ENCODE assay signal across 33 cellular contexts in the genomic region with DNA sequence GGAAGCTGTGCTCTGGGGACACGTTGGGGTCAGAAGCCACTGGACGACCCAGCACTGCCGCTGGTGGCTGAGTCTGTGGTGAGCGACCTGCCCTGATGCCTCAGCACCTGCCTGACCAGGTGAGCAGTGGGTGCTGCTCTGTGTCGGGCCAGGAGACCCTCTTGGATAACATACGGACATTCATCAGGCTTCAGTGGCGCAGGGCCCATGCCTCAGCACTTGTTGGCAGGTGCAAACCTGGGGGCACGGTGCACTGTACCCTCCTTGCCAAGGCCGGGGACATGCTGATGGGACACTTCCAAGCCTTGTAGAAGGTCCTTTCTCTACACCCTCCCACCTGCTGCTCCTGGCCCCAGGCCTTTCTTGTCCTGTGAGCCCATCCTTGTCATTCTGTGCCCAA. TPM values are rescaled to one million over a fixed set of nuclear protein-coding genes. Genes with fewer than 3 reads are reported as not detected.
"Had no signal": no experiment of that assay in that cellular context is flagged by ENCODE, and none has a peak within 500 bp of the region (broad histone marks: within the 10 kb centered on the region; RNA-seq: fewer than 3 reads in every experiment).

No MANE protein-coding gene starts in this region.

- H3K36me3 Mint-ChIP-seq: activated CD4-positive, alpha-beta memory T cell treated with anti-CD3 and anti-CD28 coated beads for 36 hours; activated naive CD4-positive, alpha-beta T cell treated with anti-CD3 and anti-CD28 coated beads, Interleukin-2, amount 50 U/mL, for 72 hours had no signal

- ATAC-seq: activated naive CD4-positive, alpha-beta T cell treated with anti-CD3 and anti-CD28 coated beads, Interleukin-2, amount 50 U/mL, for 72 hours; activated T-cell treated with anti-CD3 and anti-CD28 coated beads, Interleukin-2, amount 50 U/mL, for 4 hours; PC-3 had no signal

- H3K27ac ChIP-seq: adrenal gland, Peyer's patch, VCaP had no signal

- H3K4me3 Mint-ChIP-seq: activated B cell treated with CpG ODN at 0.5 μM for 24 hours; activated CD4-positive, alpha-beta memory T cell treated with anti-CD3 and anti-CD28 coated beads for 36 hours; activated naive CD4-positive, alpha-beta T cell treated with anti-CD3 and anti-CD28 coated beads for 36 hours; activated T-cell treated with anti-CD3 and anti-CD28 coated beads, Interleukin-2, amount 50 U/mL, for 4 hours; activated T-helper 1 cell treated with anti-CD3 and anti-CD28 coated beads, Interleukin-12 subunit alpha, Interleukin-12 subunit beta, Interleukin-2, Interleukin-4 antibody, amounts not matched to agents 30 ng/mL and 10 ng/mL and 1 ng/mL, durations not matched to agents 14 hours and 24 hours and 36 hours; brain had no signal

- H3K9me3 ChIP-seq: adrenal gland, Peyer's patch had no signal

- H3K4me1 ChIP-seq: adrenal gland, Peyer's patch had no signal

- DNase-seq: activated B cell treated with CpG ODN at 0.5 μM for 24 hours; activated CD4-positive, alpha-beta memory T cell treated with anti-CD3 and anti-CD28 coated beads for 36 hours; activated CD4-positive, alpha-beta T cell treated with anti-CD3 and anti-CD28 coated beads for 4 hours; activated CD4-positive, alpha-beta T cell treated with anti-CD3 and anti-CD28 coated beads, Interleukin-2, amount 50 U/mL, for 1 hour; activated CD4-positive, CD25-positive, alpha-beta regulatory T cell treated with anti-CD3 and anti-CD28 coated beads, Interleukin-2, amount 50 U/mL, for 72 hours; activated CD8-positive, alpha-beta memory T cell treated with anti-CD3 and anti-CD28 coated beads, Interleukin-2, amount 50 U/mL, for 4 hours; activated gamma-delta T cell treated with Interleukin-2 at 50 U/mL for 16 hours; activated naive CD4-positive, alpha-beta T cell treated with anti-CD3 and anti-CD28 coated beads for 36 hours; activated T-cell treated with anti-CD3 and anti-CD28 coated beads for 4 hours; activated T-cell treated with anti-CD3 and anti-CD28 coated beads, Interleukin-2, amount 50 U/mL, for 4 hours; adrenal gland; anterior cingulate cortex; cerebellar nuclear complex; NCI-H1092 treated with DMSO at 0.1 percent for 48 hours; NCI-H1417 treated with DMSO at 0.1 percent for 48 hours; NCI-H187 treated with DMSO at 0.1 percent for 48 hours; NCI-H2081; NCI-H345; NCI-H524 treated with DMSO at 0.1 percent for 48 hours; PC-3; Peyer's patch; RPMI8226; SW 1271; T-helper 1 cell; T-helper 2 cell; T-helper 9 cell had no signal

- H3K27me3 Mint-ChIP-seq: brain had no signal

- H3K36me3 ChIP-seq: adrenal gland, Peyer's patch had no signal

- H3K9me3 Mint-ChIP-seq: activated B cell treated with CpG ODN at 0.5 μM for 24 hours; activated CD4-positive, alpha-beta memory T cell treated with anti-CD3 and anti-CD28 coated beads for 36 hours; activated naive CD4-positive, alpha-beta T cell treated with anti-CD3 and anti-CD28 coated beads for 36 hours; activated naive CD4-positive, alpha-beta T cell treated with anti-CD3 and anti-CD28 coated beads, Interleukin-2, amount 50 U/mL, for 72 hours; activated T-cell treated with anti-CD3 and anti-CD28 coated beads, Interleukin-2, amount 50 U/mL, for 4 hours; activated T-helper 1 cell treated with anti-CD3 and anti-CD28 coated beads, Interleukin-12 subunit alpha, Interleukin-12 subunit beta, Interleukin-2, Interleukin-4 antibody, amounts not matched to agents 30 ng/mL and 10 ng/mL and 1 ng/mL, durations not matched to agents 14 hours and 24 hours and 36 hours had no signal

- H3K4me3 ChIP-seq: adrenal gland, Peyer's patch had no signal

- H3K27me3 ChIP-seq: adrenal gland, Peyer's patch had no signal

- H3K27ac Mint-ChIP-seq: activated B cell treated with CpG ODN at 0.5 μM for 24 hours; activated CD4-positive, alpha-beta memory T cell treated with anti-CD3 and anti-CD28 coated beads for 36 hours; activated naive CD4-positive, alpha-beta T cell treated with anti-CD3 and anti-CD28 coated beads for 36 hours; activated naive CD4-positive, alpha-beta T cell treated with anti-CD3 and anti-CD28 coated beads, Interleukin-2, amount 50 U/mL, for 72 hours; activated T-helper 1 cell treated with anti-CD3 and anti-CD28 coated beads, Interleukin-12 subunit alpha, Interleukin-12 subunit beta, Interleukin-2, Interleukin-4 antibody, amounts not matched to agents 30 ng/mL and 10 ng/mL and 1 ng/mL, durations not matched to agents 14 hours and 24 hours and 36 hours had no signal

- FAIRE-seq: bronchial epithelial cell had no signal

- H3K4me1 Mint-ChIP-seq: activated B cell treated with CpG ODN at 0.5 μM for 24 hours had no signal

RNA-seq across cellular contexts. Expression of a gene that starts 34.1 kb away (rescaled TPM):
- total RNA-seq: activated CD4-positive, alpha-beta memory T cell treated with anti-CD3 and anti-CD28 coated beads for 36 hours; activated T-cell treated with anti-CD3 and anti-CD28 coated beads, Interleukin-2, amount 50 U/mL, for 4 hours; activated T-helper 1 cell treated with anti-CD3 and anti-CD28 coated beads, Interleukin-12 subunit alpha, Interleukin-12 subunit beta, Interleukin-2, Interleukin-4 antibody, amounts not matched to agents 30 ng/mL and 10 ng/mL and 1 ng/mL, durations not matched to agents 14 hours and 24 hours and 36 hours; bronchial epithelial cell; M059J; NCI-H460 had no signal
